ENCODE assay signal across 1 cellular context in genomic region chr1:21013510-21013909, GRCh38.
TF ChIP-seq lines count a peak whose summit lies in the region.

No MANE protein-coding gene starts in this region.

TF ChIP-seq in GM23338, 12 proteins besides CTCF, POLR2A, EP300 and RAD21 (continued from another document):
- TF ChIP-seq EZH2phosphoT487 (IDR thresholded peaks at IDR 0.05; ENCODE audit: unreplicated experiment), result no peak
- no peak for TF ChIP-seq ZNF331 (CRISPR knock-in tag; IDR thresholded peaks at IDR 0.05; ENCODE audit: low read depth)
- no peak for TF ChIP-seq STAT1 (IDR thresholded peaks at IDR 0.05; ENCODE audit: unreplicated experiment)
- TF ChIP-seq, protein P1, sequence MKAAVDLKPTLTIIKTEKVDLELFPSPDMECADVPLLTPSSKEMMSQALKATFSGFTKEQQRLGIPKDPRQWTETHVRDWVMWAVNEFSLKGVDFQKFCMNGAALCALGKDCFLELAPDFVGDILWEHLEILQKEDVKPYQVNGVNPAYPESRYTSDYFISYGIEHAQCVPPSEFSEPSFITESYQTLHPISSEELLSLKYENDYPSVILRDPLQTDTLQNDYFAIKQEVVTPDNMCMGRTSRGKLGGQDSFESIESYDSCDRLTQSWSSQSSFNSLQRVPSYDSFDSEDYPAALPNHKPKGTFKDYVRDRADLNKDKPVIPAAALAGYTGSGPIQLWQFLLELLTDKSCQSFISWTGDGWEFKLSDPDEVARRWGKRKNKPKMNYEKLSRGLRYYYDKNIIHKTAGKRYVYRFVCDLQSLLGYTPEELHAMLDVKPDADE (IDR thresholded peaks at IDR 0.05), result no peak
- TF ChIP-seq POLR2AphosphoS5 (IDR thresholded peaks at IDR 0.05; ENCODE audit: low read depth), result no peak
- no peak for TF ChIP-seq EZH2 (IDR thresholded peaks at IDR 0.05; ENCODE audit: low read depth, unreplicated experiment)
- TF ChIP-seq JUNB (IDR thresholded peaks at IDR 0.05; ENCODE audit: unreplicated experiment), result no peak
- TF ChIP-seq CREB1 (CRISPR knock-in tag; IDR thresholded peaks at IDR 0.05; ENCODE audit: low read depth), result no peak
- no peak for TF ChIP-seq REST (IDR thresholded peaks at IDR 0.05; ENCODE audit: unreplicated experiment)
